In genomic region chr11:119639642-119640205, GRCh38 we compare ENCODE assay signal across 14 cellular contexts.
DNase-seq lines count a peak whose midpoint lies in the region; ATAC-seq and TF ChIP-seq lines count a peak whose summit lies in the region.
"Had no signal": no experiment of that assay in that cellular context is flagged by ENCODE, and none has a peak within 500 bp of the region (broad histone marks: within the 10 kb centered on the region; RNA-seq: fewer than 3 reads in every experiment).

No MANE protein-coding gene starts in this region.

- H3K9me3 Mint-ChIP-seq in neural progenitor cell: peaks cover 2% of the 10 kb centered on the region
- no peaks in the 10 kb centered on the region for H3K9me3 Mint-ChIP-seq in activated T-helper 1 cell treated with anti-CD3 and anti-CD28 coated beads, Interleukin-12 subunit alpha, Interleukin-12 subunit beta, Interleukin-2, Interleukin-4 antibody, amounts not matched to agents 30 ng/mL and 10 ng/mL and 1 ng/mL, durations not matched to agents 14 hours and 24 hours and 36 hours
- H3K9me3 Mint-ChIP-seq: CD4-positive, alpha-beta T cell; H9 had no signal

- ATAC-seq in GM18519 (IDR thresholded peaks at IDR 0.05; ENCODE audit: low FRiP score, unreplicated experiment): no peak

- intact Hi-C loops in activated T-helper 1 cell treated with anti-CD3 and anti-CD28 coated beads, Interleukin-12 subunit alpha, Interleukin-12 subunit beta, Interleukin-2, Interleukin-4 antibody, amounts not matched to agents 30 ng/mL and 10 ng/mL and 1 ng/mL, durations not matched to agents 14 hours and 24 hours and 36 hours (cut with micrococcal nuclease): no loop called here

- no peaks in the 10 kb centered on the region for H3F3A ChIP-seq in neural progenitor cell (ENCODE audit: low read depth)

- H3K27ac Mint-ChIP-seq in neural progenitor cell: peak overlapping the region; percentile 62
- H3K27ac Mint-ChIP-seq in activated T-helper 1 cell treated with anti-CD3 and anti-CD28 coated beads, Interleukin-12 subunit alpha, Interleukin-12 subunit beta, Interleukin-2, Interleukin-4 antibody, amounts not matched to agents 30 ng/mL and 10 ng/mL and 1 ng/mL, durations not matched to agents 14 hours and 24 hours and 36 hours: no peak overlapping the region
- H3K27ac Mint-ChIP-seq: B cell; CD4-positive, alpha-beta T cell had no signal

- no peak overlapping the region for H3K4me3 ChIP-seq in BLaER1
- H3K4me3 ChIP-seq in H7 (ENCODE audit: insufficient read depth, low read depth, low read length): no peak overlapping the region
- no peak overlapping the region for H3K4me3 ChIP-seq in NT2/D1 (ENCODE audit: insufficient read length, low read depth)
- no peak overlapping the region for H3K4me3 ChIP-seq in neural progenitor cell
- no peak overlapping the region for H3K4me3 ChIP-seq in suprapubic skin

- no peaks in the 10 kb centered on the region for H3K27me3 ChIP-seq in BLaER1
- H3K27me3 ChIP-seq in H7 (ENCODE audit: control insufficient read depth, insufficient read depth, low read length): no peaks in the 10 kb centered on the region
- peaks cover 3% of the 10 kb centered on the region for H3K27me3 ChIP-seq in NT2/D1 (ENCODE audit: insufficient read depth, insufficient read length)
- H3K27me3 ChIP-seq in neural progenitor cell: no peaks in the 10 kb centered on the region
- no peaks in the 10 kb centered on the region for H3K27me3 ChIP-seq in suprapubic skin

- H3K9me3 ChIP-seq in BLaER1 (no peaks in the 10 kb centered on the region), NT2/D1 (ENCODE audit: insufficient read depth, low read length) (no peaks in the 10 kb centered on the region; the same call in 1 of the 2 replicates), neural progenitor cell (ENCODE audit: low read depth) (no peaks in the 10 kb centered on the region), suprapubic skin (no peaks in the 10 kb centered on the region)
- H3K9me3 ChIP-seq: Caco-2 had no signal

- no peak for TF ChIP-seq POLR2A in suprapubic skin (IDR thresholded peaks at IDR 0.05)

- 71% methylated on average over 4 of the region's 11 CpGs for WGBS in suprapubic skin

- H3K4me3 Mint-ChIP-seq in neural progenitor cell: no peak overlapping the region
- no peak overlapping the region for H3K4me3 Mint-ChIP-seq in activated T-helper 1 cell treated with anti-CD3 and anti-CD28 coated beads, Interleukin-12 subunit alpha, Interleukin-12 subunit beta, Interleukin-2, Interleukin-4 antibody, amounts not matched to agents 30 ng/mL and 10 ng/mL and 1 ng/mL, durations not matched to agents 14 hours and 24 hours and 36 hours
- H3K4me3 Mint-ChIP-seq: B cell; CD4-positive, alpha-beta T cell; H9 had no signal

- no peaks in the 10 kb centered on the region for H3K36me3 Mint-ChIP-seq in neural progenitor cell
- no peaks in the 10 kb centered on the region for H3K36me3 Mint-ChIP-seq in activated T-helper 1 cell treated with anti-CD3 and anti-CD28 coated beads, Interleukin-12 subunit alpha, Interleukin-12 subunit beta, Interleukin-2, Interleukin-4 antibody, amounts not matched to agents 30 ng/mL and 10 ng/mL and 1 ng/mL, durations not matched to agents 14 hours and 24 hours and 36 hours (ENCODE audit: low read depth)

- DNase-seq in H7: peak; percentile 79
- DNase-seq in NT2/D1 (ENCODE audit: low read depth, low spot score): no peak
- peak; percentile 62 for DNase-seq in neural progenitor cell (ENCODE audit: low spot score)
- DNase-seq in activated T-helper 1 cell treated with anti-CD3 and anti-CD28 coated beads, Interleukin-12 subunit alpha, Interleukin-12 subunit beta, Interleukin-2, Interleukin-4 antibody, amounts not matched to agents 30 ng/mL and 10 ng/mL and 1 ng/mL, durations not matched to agents 14 hours and 24 hours and 36 hours (ENCODE audit: low spot score): no peak
- DNase-seq in suprapubic skin (ENCODE audit: low spot score in 2 of 2): no peak
- no peak for DNase-seq in ecto neural progenitor cell (ENCODE audit: low spot score)
- DNase-seq: Caco-2; CD4-positive, alpha-beta T cell; GOT3; H9 had no signal

- no peak overlapping the region for H2AFZ ChIP-seq in neural progenitor cell (replicated peaks)

- no peak for TF ChIP-seq CTCF in neural progenitor cell (IDR thresholded peaks at IDR 0.05)
- no peak for TF ChIP-seq CTCF in suprapubic skin (IDR thresholded peaks at IDR 0.05)

- H3K36me3 ChIP-seq in BLaER1: no peaks in the 10 kb centered on the region
- no peaks in the 10 kb centered on the region for H3K36me3 ChIP-seq in H7 (replicated peaks; ENCODE audit: control insufficient read depth, insufficient read depth, low read length)
- H3K36me3 ChIP-seq in NT2/D1 (ENCODE audit: insufficient read depth, insufficient read length, low read length): no peaks in the 10 kb centered on the region
- no peaks in the 10 kb centered on the region for H3K36me3 ChIP-seq in neural progenitor cell
- no peaks in the 10 kb centered on the region for H3K36me3 ChIP-seq in suprapubic skin

- H3K27ac ChIP-seq in BLaER1 (0 out of 2 replicates have a peak overlapping the region, but pooled peaks have one; percentile 1), neural progenitor cell (no peak overlapping the region), suprapubic skin (no peak overlapping the region)
- H3K27ac ChIP-seq: C4-2B had no signal

- H4K20me1 ChIP-seq in BLaER1 (no peaks in the 10 kb centered on the region), neural progenitor cell (ENCODE audit: low read depth) (no peaks in the 10 kb centered on the region)

- no peaks in the 10 kb centered on the region for H3K79me2 ChIP-seq in neural progenitor cell (ENCODE audit: low read depth)

- H3K9ac ChIP-seq in BLaER1 (no peak overlapping the region), NT2/D1 (ENCODE audit: insufficient read length, low read depth) (peak overlapping the region; percentile 42), neural progenitor cell (no peak overlapping the region)

- H3K27me3 Mint-ChIP-seq in neural progenitor cell (ENCODE audit: insufficient read depth, low read depth): peaks cover 8% of the 10 kb centered on the region
- H3K27me3 Mint-ChIP-seq in activated T-helper 1 cell treated with anti-CD3 and anti-CD28 coated beads, Interleukin-12 subunit alpha, Interleukin-12 subunit beta, Interleukin-2, Interleukin-4 antibody, amounts not matched to agents 30 ng/mL and 10 ng/mL and 1 ng/mL, durations not matched to agents 14 hours and 24 hours and 36 hours (ENCODE audit: insufficient read depth): no peaks in the 10 kb centered on the region
- H3K27me3 Mint-ChIP-seq: CD4-positive, alpha-beta T cell had no signal

- H3K4me1 Mint-ChIP-seq in neural progenitor cell: peaks cover 38% of the 10 kb centered on the region
- no peaks in the 10 kb centered on the region for H3K4me1 Mint-ChIP-seq in activated T-helper 1 cell treated with anti-CD3 and anti-CD28 coated beads, Interleukin-12 subunit alpha, Interleukin-12 subunit beta, Interleukin-2, Interleukin-4 antibody, amounts not matched to agents 30 ng/mL and 10 ng/mL and 1 ng/mL, durations not matched to agents 14 hours and 24 hours and 36 hours (ENCODE audit: low read depth)
- H3K4me1 Mint-ChIP-seq: B cell had no signal

- no peaks in the 10 kb centered on the region for H3K4me1 ChIP-seq in BLaER1
- peaks cover 2% of the 10 kb centered on the region for H3K4me1 ChIP-seq in NT2/D1 (ENCODE audit: insufficient read depth, insufficient read length)
- H3K4me1 ChIP-seq in neural progenitor cell: peaks cover 15% of the 10 kb centered on the region
- no peaks in the 10 kb centered on the region for H3K4me1 ChIP-seq in suprapubic skin
- H3K4me1 ChIP-seq: Caco-2 had no signal

- H3K4me2 ChIP-seq in BLaER1 (no peak overlapping the region; the same call in 1 of the 2 replicates), neural progenitor cell (peak overlapping the region; percentile 17)

- TF ChIP-seq EP300 in suprapubic skin (IDR thresholded peaks at IDR 0.05): no peak

Comparison
In these comparisons a context has a peak if more than half of its experiments do, and no peak if none do; other contexts are left out.
1. DNase-seq: peak in H7 (single experiment) and neural progenitor cell (single experiment); none in NT2/D1 (single experiment), activated T-helper 1 cell treated with anti-CD3 and anti-CD28 coated beads, Interleukin-12 subunit alpha, Interleukin-12 subunit beta, Interleukin-2, Interleukin-4 antibody, amounts not matched to agents 30 ng/mL and 10 ng/mL and 1 ng/mL, durations not matched to agents 14 hours and 24 hours and 36 hours (single experiment), suprapubic skin (0 of 2) and ecto neural progenitor cell (single experiment).